Comparison of ENCODE assay signal across 9 cellular contexts in the genomic region with DNA sequence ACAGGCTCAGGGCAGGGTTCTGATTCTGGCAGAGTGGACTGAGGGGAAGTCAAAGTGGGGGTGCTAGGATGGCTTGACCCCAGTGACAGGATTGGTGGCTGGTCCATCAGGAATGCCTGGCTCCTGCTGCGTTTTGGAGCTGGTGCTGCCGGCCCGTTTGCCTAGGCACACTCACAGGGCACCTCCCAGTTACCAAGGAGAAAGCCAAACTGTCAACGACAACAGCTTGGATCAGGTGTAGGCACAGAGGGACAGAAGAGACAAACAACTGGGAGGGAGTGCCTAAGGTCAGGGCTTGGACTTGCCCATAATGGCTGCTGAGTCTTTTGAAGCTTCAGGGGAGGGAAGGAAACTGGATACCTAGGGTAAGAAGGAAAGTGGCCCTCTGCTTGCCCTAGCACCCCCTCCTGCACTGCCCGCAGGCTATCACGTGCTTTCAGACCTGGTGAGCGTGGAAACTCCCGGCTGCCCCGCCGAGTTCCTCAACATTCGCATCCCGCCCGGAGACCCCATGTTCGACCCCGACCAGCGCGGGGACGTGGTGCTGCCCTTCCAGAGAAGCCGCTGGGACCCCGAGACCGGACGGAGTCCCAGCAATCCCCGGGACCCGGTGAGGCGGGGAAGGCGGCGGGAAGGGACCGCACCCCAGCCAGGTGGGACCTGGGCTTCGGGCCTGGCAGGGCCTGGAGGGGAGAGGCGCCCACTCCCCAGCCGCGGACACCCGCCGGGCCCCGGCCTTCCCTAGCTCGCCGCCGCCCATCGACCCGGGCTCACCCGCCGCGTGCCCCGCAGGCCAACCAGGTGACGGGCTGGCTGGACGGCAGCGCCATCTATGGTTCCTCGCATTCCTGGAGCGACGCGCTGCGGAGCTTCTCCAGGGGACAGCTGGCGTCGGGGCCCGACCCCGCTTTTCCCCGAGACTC. TPM values are rescaled to one million over a fixed set of nuclear protein-coding genes. Genes with fewer than 3 reads are reported as not detected.
A peak's percentile ranks its signal among the peaks of the same experiment; 100 is the strongest.
DNase-seq lines count a peak whose midpoint lies in the region; ATAC-seq, FAIRE-seq and TF ChIP-seq lines count a peak whose summit lies in the region.
"Had no signal": no experiment of that assay in that cellular context is flagged by ENCODE, and none has a peak within 500 bp of the region (broad histone marks: within the 10 kb centered on the region; RNA-seq: fewer than 3 reads in every experiment).

No MANE protein-coding gene starts in this region.

- no peaks in the 10 kb centered on the region for H3K79me2 ChIP-seq in GM23248 (ENCODE audit: insufficient read depth)
- no peaks in the 10 kb centered on the region for H3K79me2 ChIP-seq in SK-N-SH (ENCODE audit: insufficient read depth)

- in situ Hi-C loops in GM23248 (cut with MboI), result no loop called here

- TF ChIP-seq EP300 in SK-N-SH (IDR thresholded peaks at IDR 0.05; ENCODE audit: borderline replicate concordance in 1 of 2, low read depth in 1 of 2, low read length in 1 of 2), result no peak

- 65% methylated on average over 24 to 47 of the region's 57 CpGs for WGBS in GM23248 (ENCODE audit: low coverage in 1 of 2, low lambda C conversion rate in 2 of 2, missing lambda C conversion rate in 2 of 2), 2 experiments
- WGBS in SK-N-SH (ENCODE audit: low lambda C conversion rate), result 94% methylated on average over 29 of the region's 57 CpGs

- H3K4me1 ChIP-seq in GM23248 (ENCODE audit: insufficient read depth), result no peaks in the 10 kb centered on the region
- peaks cover 0 to 23% of the 10 kb centered on the region in 2 experiments; a peak in 1 of 4 replicates for H3K4me1 ChIP-seq in SK-N-SH (ENCODE audit: control insufficient read depth in 1 of 2, insufficient read depth in 2 of 2, low read depth in 1 of 2, low read length in 1 of 2)

- TF ChIP-seq CTCF in activated B cell treated with CpG ODN at 0.5 μM for 24 hours (IDR thresholded peaks at IDR 0.05) (no peak), retinal pigment epithelial cell (conservative IDR thresholded peaks at IDR 0.05; ENCODE audit: low read depth, low read length) (peak; percentile 26), SK-N-SH (IDR thresholded peaks at IDR 0.05) (no peak)

- CTCF ChIA-PET in activated B cell treated with CpG ODN at 0.5 μM for 24 hours (lab: Charles Lee), result interaction anchor here (1.1 to 1.2 kb wide), 2 partner anchors 8 to 12 kb away, joined by 3 read pairs; no protein-coding TSS in a partner anchor
- CTCF ChIA-PET in SK-N-SH (lab: Yijun Ruan, JAX), result interaction anchor here (1.3 to 6.0 kb wide), 2 partner anchors 17 to 70 kb away, joined by 3 to 52 read pairs; no protein-coding TSS in a partner anchor

- H2AFZ ChIP-seq in GM23248, result no peak overlapping the region
- no peak overlapping the region for H2AFZ ChIP-seq in SK-N-SH (ENCODE audit: low read depth)

- peaks cover 11% of the 10 kb centered on the region for H3K4me1 Mint-ChIP-seq in activated B cell treated with CpG ODN at 0.5 μM for 24 hours

- no peak overlapping the region for H3K4me2 ChIP-seq in GM23248 (ENCODE audit: unreplicated experiment)
- no peak overlapping the region for H3K4me2 ChIP-seq in SK-N-SH

- peaks cover 52% of the 10 kb centered on the region for H3K27me3 Mint-ChIP-seq in activated B cell treated with CpG ODN at 0.5 μM for 24 hours

- FAIRE-seq in frontal cortex (lab: Jason Lieb, UNC), result no peak

- no peak overlapping the region for H3K4me3 ChIP-seq in retinal pigment epithelial cell (ENCODE audit: low read length)
- H3K4me3 ChIP-seq in GM23248, result no peak overlapping the region
- H3K4me3 ChIP-seq in SK-N-SH (ENCODE audit: low read depth in 2 of 2, low read length in 1 of 2), result no peak overlapping the region

- peak overlapping the region; percentile 77 for H3K4me3 Mint-ChIP-seq in activated B cell treated with CpG ODN at 0.5 μM for 24 hours

- no peaks in the 10 kb centered on the region for H3K36me3 Mint-ChIP-seq in activated B cell treated with CpG ODN at 0.5 μM for 24 hours (ENCODE audit: low read depth)

- POLR2A ChIA-PET in activated B cell treated with CpG ODN at 0.5 μM for 24 hours (lab: Charles Lee) (no interaction called here), SK-N-SH (lab: Yijun Ruan, JAX) (no interaction called here)

- no peak overlapping the region for H3K27ac Mint-ChIP-seq in activated B cell treated with CpG ODN at 0.5 μM for 24 hours

- peak; percentile 46 for ATAC-seq in GM19023 (IDR thresholded peaks at IDR 0.05; ENCODE audit: unreplicated experiment)
- ATAC-seq in activated B cell treated with CpG ODN at 0.5 μM for 24 hours (ENCODE audit: low read depth), result peak; percentile 72
- peak; percentile 76 for ATAC-seq in left ventricle myocardium superior

- H4K20me1 ChIP-seq in GM23248 (ENCODE audit: insufficient read depth) (no peaks in the 10 kb centered on the region), SK-N-SH (ENCODE audit: insufficient read depth) (no peaks in the 10 kb centered on the region)

- no peaks in the 10 kb centered on the region for H3F3A ChIP-seq in GM23248 (ENCODE audit: insufficient read depth)
- H3F3A ChIP-seq in SK-N-SH (replicated peaks; ENCODE audit: insufficient read depth), result no peaks in the 10 kb centered on the region

- H3K36me3 ChIP-seq in GM23248 (ENCODE audit: low read depth) (no peaks in the 10 kb centered on the region), SK-N-SH (replicated peaks in 1 of 2; ENCODE audit: control insufficient read depth in 1 of 2, insufficient read depth in 2 of 2, low read length in 1 of 2) (no peaks in the 10 kb centered on the region)

- H3K9me2 ChIP-seq in GM23248 (ENCODE audit: insufficient read depth), result no peaks in the 10 kb centered on the region
- no peaks in the 10 kb centered on the region for H3K9me2 ChIP-seq in SK-N-SH

- no peak for TF ChIP-seq RAD21 in SK-N-SH (IDR thresholded peaks at IDR 0.05; ENCODE audit: low read length)

- H3K9me3 ChIP-seq in GM23248 (ENCODE audit: low read depth) (no peaks in the 10 kb centered on the region), SK-N-SH (no peaks in the 10 kb centered on the region)

- no peaks in the 10 kb centered on the region for H3K9me3 Mint-ChIP-seq in activated B cell treated with CpG ODN at 0.5 μM for 24 hours

- H3K9ac ChIP-seq in GM23248 (no peak overlapping the region), SK-N-SH (no peak overlapping the region)

- DNase-seq in activated B cell treated with CpG ODN at 0.5 μM for 24 hours (no peak), left ventricle myocardium superior (peak; percentile 52), retinal pigment epithelial cell (ENCODE audit: low read depth) (no peak), GM23248 (no peak), SK-N-SH (no peak), NCI-H774 (lab: John Stamatoyannopoulos, UW) (no peak), frontal cortex (ENCODE audit: low spot score in 2 of 2) (no peak)
- DNase-seq: NCI-H1417 had no signal

- intact Hi-C loops in activated B cell treated with CpG ODN at 0.5 μM for 24 hours (cut with micrococcal nuclease) (no loop called here), left ventricle myocardium superior (cut with micrococcal nuclease) (no loop called here)

- no peaks in the 10 kb centered on the region for H3K27me3 ChIP-seq in GM23248 (replicated peaks; ENCODE audit: insufficient read depth)
- no peaks in the 10 kb centered on the region for H3K27me3 ChIP-seq in SK-N-SH (ENCODE audit: insufficient read depth)

- H3K27ac ChIP-seq in GM23248 (no peak overlapping the region), SK-N-SH (ENCODE audit: low read depth in 2 of 2, low read length in 1 of 2) (no peak overlapping the region)

TF ChIP-seq in SK-N-SH, 30 proteins besides CTCF, POLR2A, EP300 and RAD21 (continues in another document):
- TF ChIP-seq TEAD4 (IDR thresholded peaks at IDR 0.05; ENCODE audit: borderline replicate concordance, insufficient read depth), result no peak
- no peak for TF ChIP-seq CHD2 (IDR thresholded peaks at IDR 0.05; ENCODE audit: low read length, partially characterized antibody)

RNA-seq across cellular contexts. Expression of a gene that starts 5.1 kb away (rescaled TPM):
- 0.11 and 0.39 TPM in 2 replicates for total RNA-seq in activated B cell treated with CpG ODN at 0.5 μM for 24 hours
- 0.50 TPM for total RNA-seq in left ventricle myocardium superior
- 0.32 and 0.89 TPM in 2 replicates for total RNA-seq in GM23248 (2014; rRNA removed; shearing (Covaris generic))
- polyA plus RNA-seq in GM23248 (2016; fragmentation: Nextera tagmentation; extraction: Ambion mirVana), result 1.5 and 1.8 TPM in 2 replicates
- not detected in 2 replicates for polyA plus RNA-seq in SK-N-SH (2012; rRNA removed)
- under 0.01 and 0.01 TPM in 2 replicates for polyA plus RNA-seq in SK-N-SH (2012; cell fraction: cytosol; rRNA removed)
- polyA plus RNA-seq in SK-N-SH (2012; cell fraction: nucleus; rRNA removed), result 0.01 and 0.04 TPM in 2 replicates
- not detected for total RNA-seq in frontal cortex

RNA-seq across cellular contexts. Expression of a gene that starts 5.3 kb away (rescaled TPM):
- 0.15 and 0.33 TPM in 2 replicates for total RNA-seq in activated B cell treated with CpG ODN at 0.5 μM for 24 hours
- total RNA-seq in left ventricle myocardium superior, result 0.59 TPM
- 2.4 TPM in 1 of 2 replicates, not detected in the other for total RNA-seq in GM23248 (2014; rRNA removed; shearing (Covaris generic))
- polyA plus RNA-seq in GM23248 (2016; fragmentation: Nextera tagmentation; extraction: Ambion mirVana), result 0.48 and 0.61 TPM in 2 replicates
- 0.02 TPM in 1 of 2 replicates, not detected in the other for polyA plus RNA-seq in SK-N-SH (2012; rRNA removed)
- polyA plus RNA-seq in SK-N-SH (2012; cell fraction: cytosol; rRNA removed), result 0.01 and 0.09 TPM in 2 replicates
- polyA plus RNA-seq in SK-N-SH (2012; cell fraction: nucleus; rRNA removed), result 0.44 and 1.2 TPM in 2 replicates
- not detected for total RNA-seq in frontal cortex

RNA-seq across cellular contexts. Expression of a gene that starts 20.8 kb away (rescaled TPM):
- total RNA-seq in activated B cell treated with CpG ODN at 0.5 μM for 24 hours, result not detected in 2 replicates
- not detected for total RNA-seq in left ventricle myocardium superior
- not detected in 2 replicates for total RNA-seq in GM23248 (2014; rRNA removed; shearing (Covaris generic))
- not detected in 2 replicates for polyA plus RNA-seq in GM23248 (2016; fragmentation: Nextera tagmentation; extraction: Ambion mirVana)
- polyA plus RNA-seq in SK-N-SH (2012; rRNA removed), result not detected in 2 replicates
- not detected in 2 replicates for polyA plus RNA-seq in SK-N-SH (2012; cell fraction: cytosol; rRNA removed)
- not detected in 2 replicates for polyA plus RNA-seq in SK-N-SH (2012; cell fraction: nucleus; rRNA removed)
- not detected for total RNA-seq in frontal cortex

RNA-seq across cellular contexts. Expression of a gene that starts 21.0 kb away (rescaled TPM):
- total RNA-seq in activated B cell treated with CpG ODN at 0.5 μM for 24 hours (not detected in 2 replicates), left ventricle myocardium superior (0.05 TPM), frontal cortex (not detected)
- not detected in 2 replicates for total RNA-seq in GM23248 (2014; rRNA removed; shearing (Covaris generic))
- polyA plus RNA-seq in GM23248 (2016; fragmentation: Nextera tagmentation; extraction: Ambion mirVana) (0.03 TPM in 2 replicates), SK-N-SH (2012; rRNA removed) (0.02 TPM in 1 of 2 replicates, not detected in the other)
- under 0.01 and 0.01 TPM in 2 replicates for polyA plus RNA-seq in SK-N-SH (2012; cell fraction: cytosol; rRNA removed)
- polyA plus RNA-seq in SK-N-SH (2012; cell fraction: nucleus; rRNA removed), result 0.02 TPM in 2 replicates

RNA-seq across cellular contexts. Expression of a gene that starts 52.8 kb away (rescaled TPM):
- 5.8 and 8.5 TPM in 2 replicates for total RNA-seq in activated B cell treated with CpG ODN at 0.5 μM for 24 hours
- total RNA-seq in left ventricle myocardium superior, result 5.0 TPM
- total RNA-seq in GM23248 (2014; rRNA removed; shearing (Covaris generic)), result 0.25 and 0.32 TPM in 2 replicates
- 0.76 and 0.93 TPM in 2 replicates for polyA plus RNA-seq in GM23248 (2016; fragmentation: Nextera tagmentation; extraction: Ambion mirVana)
- polyA plus RNA-seq in SK-N-SH (2012; rRNA removed), result 4.4 and 5.5 TPM in 2 replicates
- polyA plus RNA-seq in SK-N-SH (2012; cell fraction: cytosol; rRNA removed), result 3.3 and 4.2 TPM in 2 replicates
- polyA plus RNA-seq in SK-N-SH (2012; cell fraction: nucleus; rRNA removed), result 4.8 and 7.5 TPM in 2 replicates
- total RNA-seq in frontal cortex, result 49.3 TPM
